In the genomic region with DNA sequence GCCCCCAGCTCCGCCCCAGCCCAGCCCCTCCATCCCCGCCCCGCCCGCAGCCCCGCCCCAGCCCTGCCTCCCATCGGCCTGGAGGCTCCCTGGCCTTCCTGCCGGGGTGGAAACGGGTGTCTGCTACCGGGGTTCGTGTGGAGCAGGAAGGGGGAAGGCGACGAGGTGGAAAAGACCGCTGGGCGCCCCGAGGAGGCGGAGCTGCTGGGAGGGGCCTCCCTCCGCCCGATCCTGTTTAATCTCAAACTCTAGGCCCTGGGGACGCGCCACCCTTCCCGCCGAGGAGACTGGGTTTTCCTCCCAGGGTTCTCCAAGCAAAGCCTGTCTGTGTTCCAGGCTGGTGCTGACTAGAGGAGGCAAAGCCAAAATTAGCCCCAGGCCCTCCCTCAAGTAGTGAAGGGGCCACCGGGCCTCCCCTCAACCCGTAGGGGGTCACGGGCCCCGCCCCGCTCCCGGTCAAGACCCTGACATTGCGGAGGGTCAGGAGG, we compare ENCODE assay signal across 8 cellular contexts. TPM values are rescaled to one million over a fixed set of nuclear protein-coding genes. Genes with fewer than 3 reads are reported as not detected.
DNase-seq lines count a peak whose midpoint lies in the region; ATAC-seq and TF ChIP-seq lines count a peak whose summit lies in the region.

No MANE protein-coding gene starts in this region.

- DNase-seq in NCI-H82 (lab: John Stamatoyannopoulos, UW) = peak; percentile 60
- DNase-seq in NCI-H82 treated with DMSO at 0.1 percent for 48 hours (lab: John Stamatoyannopoulos, UW; ENCODE audit: unreplicated experiment) = no peak
- DNase-seq in LHCN-M2 (ENCODE audit: low read depth) = peak; percentile 80
- peak; percentile 52 for DNase-seq in activated B cell treated with CpG ODN at 0.5 μM for 24 hours
- peak in 56 of 61 donors; percentile 24 to 86 (median 58) for DNase-seq in caudate nucleus (lab: John Stamatoyannopoulos, UW)
- peak; percentile 92 for DNase-seq in iris pigment epithelial cell (ENCODE audit: low read depth)
- peak; percentile 10 for DNase-seq in smooth muscle cell of the brain vasculature (ENCODE audit: low read depth, low spot score)
- no peak for DNase-seq in WERI-Rb-1

- intact Hi-C loops in activated B cell treated with CpG ODN at 0.5 μM for 24 hours (cut with micrococcal nuclease) = loop anchor here (5.0 kb wide), 1 partner anchor 50 kb away; a partner anchor contains a TSS

- no peaks in the 10 kb centered on the region for H3K36me3 Mint-ChIP-seq in activated B cell treated with CpG ODN at 0.5 μM for 24 hours (ENCODE audit: low read depth)

- TF ChIP-seq CTCF in activated B cell treated with CpG ODN at 0.5 μM for 24 hours (IDR thresholded peaks at IDR 0.05) = no peak
- no peak for TF ChIP-seq CTCF in WERI-Rb-1 (IDR thresholded peaks at IDR 0.05; ENCODE audit: low read depth, low read length)

- peaks cover 3% of the 10 kb centered on the region for H3K4me1 Mint-ChIP-seq in activated B cell treated with CpG ODN at 0.5 μM for 24 hours

- no peaks in the 10 kb centered on the region for H3K27me3 ChIP-seq in WERI-Rb-1 (ENCODE audit: insufficient read depth, low read depth, severe bottlenecking)

- no peaks in the 10 kb centered on the region for H3K27me3 Mint-ChIP-seq in activated B cell treated with CpG ODN at 0.5 μM for 24 hours

- H3K36me3 ChIP-seq in WERI-Rb-1 = no peaks in the 10 kb centered on the region

- H3K9me3 ChIP-seq in WERI-Rb-1 (ENCODE audit: severe bottlenecking) = peaks cover 8% of the 10 kb centered on the region

- no peak overlapping the region for H3K4me3 ChIP-seq in WERI-Rb-1 (ENCODE audit: low read depth, low read length)

- POLR2A ChIA-PET in activated B cell treated with CpG ODN at 0.5 μM for 24 hours (lab: Charles Lee) = interaction anchor here (0.6 to 3.9 kb wide), 19 partner anchors 8 to 347 kb away, joined by 3 to 49 read pairs (median 5); a partner anchor contains a TSS

- CTCF ChIA-PET in activated B cell treated with CpG ODN at 0.5 μM for 24 hours (lab: Charles Lee) = interaction anchor here (1.1 kb wide), 1 partner anchor 36 kb away, joined by 3 read pairs; no protein-coding TSS in a partner anchor

- peaks cover 9% of the 10 kb centered on the region for H3K9me3 Mint-ChIP-seq in activated B cell treated with CpG ODN at 0.5 μM for 24 hours

- peak; percentile 66 for ATAC-seq in activated B cell treated with CpG ODN at 0.5 μM for 24 hours (ENCODE audit: low read depth)

- H3K27ac Mint-ChIP-seq in activated B cell treated with CpG ODN at 0.5 μM for 24 hours = peak overlapping the region; percentile 83

- peak overlapping the region; percentile 84 for H3K4me3 Mint-ChIP-seq in activated B cell treated with CpG ODN at 0.5 μM for 24 hours

- peak overlapping the region; percentile 95 for H3K27ac ChIP-seq in caudate nucleus (ENCODE audit: low read depth, low read length)
- H3K27ac ChIP-seq in WERI-Rb-1 = no peak overlapping the region

RNA-seq across cellular contexts. Expression of a gene that starts 16.2 kb away (rescaled TPM):
- not detected in 2 replicates for total RNA-seq in LHCN-M2 (2014; rRNA removed)
- not detected for polyA plus RNA-seq in LHCN-M2 (2012)
- 0.16 TPM in 1 of 2 replicates, not detected in the other for total RNA-seq in activated B cell treated with CpG ODN at 0.5 μM for 24 hours

RNA-seq across cellular contexts. Expression of a gene that starts 41.6 kb away (rescaled TPM):
- total RNA-seq in LHCN-M2 (2014; rRNA removed) (18.8 and 26.5 TPM in 2 replicates), activated B cell treated with CpG ODN at 0.5 μM for 24 hours (20.8 and 26.5 TPM in 2 replicates)
- 8.5 TPM for polyA plus RNA-seq in LHCN-M2 (2012)

RNA-seq across cellular contexts. Expression of a gene that starts 48.9 kb away (rescaled TPM):
- total RNA-seq in LHCN-M2 (2014; rRNA removed) (not detected in 2 replicates), activated B cell treated with CpG ODN at 0.5 μM for 24 hours (36.7 and 37.5 TPM in 2 replicates)
- not detected for polyA plus RNA-seq in LHCN-M2 (2012)

RNA-seq across cellular contexts. Expression of a gene that starts 56.5 kb away (rescaled TPM):
- total RNA-seq in LHCN-M2 (2014; rRNA removed) = 0.17 and 0.32 TPM in 2 replicates
- 0.43 TPM for polyA plus RNA-seq in LHCN-M2 (2012)
- total RNA-seq in activated B cell treated with CpG ODN at 0.5 μM for 24 hours = 0.86 and 1.1 TPM in 2 replicates

Comparison
In these comparisons a context has a peak if more than half of its experiments do, and no peak if none do; other contexts are left out.
1. DNase-seq: peak in NCI-H82 (single experiment), LHCN-M2 (single experiment), activated B cell treated with CpG ODN at 0.5 μM for 24 hours (single experiment), caudate nucleus (56 of 61), iris pigment epithelial cell (single experiment) and smooth muscle cell of the brain vasculature (single experiment); none in NCI-H82 treated with DMSO at 0.1 percent for 48 hours (single experiment) and WERI-Rb-1 (single experiment).
2. RNA of a gene that starts 48.9 kb away (total RNA-seq): 36.7 to 37.5 TPM in activated B cell treated with CpG ODN at 0.5 μM for 24 hours; not detected in LHCN-M2; every median in the first group is over 10 times any median in the second.